ENCODE assay signal across 1 cellular context in genomic region chr3:196568246-196569002, GRCh38.
TF ChIP-seq lines count a peak whose summit lies in the region.

Gene FBXO45, plus strand, starts transcription at chr3:196568660. Its CDS starts 325 bp downstream, at chr3:196568985.
Gene WDR53, minus strand, starts transcription at chr3:196568554. Its CDS starts 7,079 bp downstream, at chr3:196561475.

TF ChIP-seq in HepG2, 621 proteins besides CTCF, POLR2A, EP300 and RAD21 (continued from another document and continues in another):
- TF ChIP-seq FUBP1 (CRISPR knock-in tag; IDR thresholded peaks at IDR 0.05; ENCODE audit: borderline replicate concordance) (peak; percentile 53; the same call in 1 of the 2 replicates), JUND (CRISPR knock-in tag; IDR thresholded peaks at IDR 0.05) (no peak), ATF6 (CRISPR knock-in tag; conservative IDR thresholded peaks at IDR 0.05) (no peak), ZNF775 (CRISPR knock-in tag; IDR thresholded peaks at IDR 0.05; ENCODE audit: borderline replicate concordance) (no peak), REL (CRISPR knock-in tag; conservative IDR thresholded peaks at IDR 0.05) (no peak), ZNF770 (CRISPR knock-in tag; IDR thresholded peaks at IDR 0.05) (no peak), ZSCAN22 (CRISPR knock-in tag; IDR thresholded peaks at IDR 0.05) (no peak), FOXC1 (CRISPR knock-in tag; IDR thresholded peaks at IDR 0.05; ENCODE audit: borderline replicate concordance) (no peak), ARNT2 (CRISPR knock-in tag; IDR thresholded peaks at IDR 0.05; ENCODE audit: low read depth) (no peak; the same call in 1 of the 2 replicates), ZNF253 (CRISPR knock-in tag; IDR thresholded peaks at IDR 0.05; ENCODE audit: borderline replicate concordance) (no peak), AKNA (CRISPR knock-in tag; IDR thresholded peaks at IDR 0.05; ENCODE audit: borderline replicate concordance) (no peak), RERE (CRISPR knock-in tag; IDR thresholded peaks at IDR 0.05; ENCODE audit: low read depth) (no peak), ZNF329 (CRISPR knock-in tag; IDR thresholded peaks at IDR 0.05; ENCODE audit: low read depth) (0 out of 2 replicates have a peak, but pooled peaks have one; percentile 29), MXI1 (IDR thresholded peaks at IDR 0.05; ENCODE audit: borderline replicate concordance, low read depth, low read length) (peak; percentile 99; the same call in 2 of the 3 replicates), ZNF788 (CRISPR knock-in tag; IDR thresholded peaks at IDR 0.05; ENCODE audit: borderline replicate concordance) (peak; percentile 81; the same call in 1 of the 2 replicates), SYNCRIP (IDR thresholded peaks at IDR 0.05; ENCODE audit: insufficient read depth, low read depth, low read length) (no peak), SPEN (CRISPR knock-in tag; IDR thresholded peaks at IDR 0.05; ENCODE audit: low read depth) (peak; percentile 86; the same call in 1 of the 2 replicates), PRDM15 (CRISPR knock-in tag; IDR thresholded peaks at IDR 0.05) (no peak), ZNF530 (CRISPR knock-in tag; IDR thresholded peaks at IDR 0.05; ENCODE audit: low read depth) (no peak), TEAD3 (CRISPR knock-in tag; optimal IDR thresholded peaks at IDR 0.05; ENCODE audit: borderline replicate concordance) (peak; percentile 80), ZNF326 (CRISPR knock-in tag; IDR thresholded peaks at IDR 0.05; ENCODE audit: borderline replicate concordance) (no peak), FOXP4 (CRISPR knock-in tag; IDR thresholded peaks at IDR 0.05) (peak; percentile 57), AGO2 (optimal IDR thresholded peaks at IDR 0.05; ENCODE audit: low read depth, low read length) (peak; percentile 32), ZNF703 (CRISPR knock-in tag; IDR thresholded peaks at IDR 0.05; ENCODE audit: borderline replicate concordance) (no peak), TFDP1 (CRISPR knock-in tag; IDR thresholded peaks at IDR 0.05; ENCODE audit: borderline replicate concordance) (peak; percentile 98), ZKSCAN1 (IDR thresholded peaks at IDR 0.05; ENCODE audit: low read length) (no peak), REXO4 (CRISPR knock-in tag; IDR thresholded peaks at IDR 0.05; ENCODE audit: borderline replicate concordance) (no peak), ZNF549 (CRISPR knock-in tag; IDR thresholded peaks at IDR 0.05) (no peak), PITX1 (CRISPR knock-in tag; IDR thresholded peaks at IDR 0.05) (peak; percentile 78), ZNF468 (CRISPR knock-in tag; IDR thresholded peaks at IDR 0.05) (no peak), HNRNPL (IDR thresholded peaks at IDR 0.05; ENCODE audit: low read depth, low read length) (no peak), HNRNPUL1 (IDR thresholded peaks at IDR 0.05; ENCODE audit: low read depth, low read length) (no peak)
